1 cellular context compared by ENCODE assay signal in the genomic region with DNA sequence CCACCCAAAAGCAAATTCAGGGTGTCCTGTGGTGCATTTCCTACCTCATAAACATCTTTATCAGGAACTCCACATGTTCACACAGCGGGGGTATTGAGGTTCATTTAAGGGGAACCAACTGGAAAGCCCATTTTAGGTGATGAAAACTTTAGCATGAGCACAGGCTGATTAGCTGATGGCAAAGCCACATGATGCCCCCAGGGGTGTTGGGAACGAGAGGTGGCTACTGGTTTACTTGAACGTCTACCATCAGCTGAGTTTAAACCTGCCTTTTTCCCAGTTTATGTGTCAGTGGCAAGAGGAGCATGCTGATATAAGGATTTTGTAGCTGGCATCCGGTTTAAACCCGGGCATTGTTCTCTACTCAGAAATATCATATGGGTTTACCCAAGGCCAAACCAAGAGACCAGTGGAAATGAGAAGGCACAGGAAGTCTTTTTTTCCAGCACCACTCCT.
TF ChIP-seq lines count a peak whose summit lies in the region.

No MANE protein-coding gene starts in this region.

TF ChIP-seq in K562, 482 proteins besides CTCF, POLR2A, EP300 and RAD21 (continued from another document):
- TF ChIP-seq, protein P1, sequence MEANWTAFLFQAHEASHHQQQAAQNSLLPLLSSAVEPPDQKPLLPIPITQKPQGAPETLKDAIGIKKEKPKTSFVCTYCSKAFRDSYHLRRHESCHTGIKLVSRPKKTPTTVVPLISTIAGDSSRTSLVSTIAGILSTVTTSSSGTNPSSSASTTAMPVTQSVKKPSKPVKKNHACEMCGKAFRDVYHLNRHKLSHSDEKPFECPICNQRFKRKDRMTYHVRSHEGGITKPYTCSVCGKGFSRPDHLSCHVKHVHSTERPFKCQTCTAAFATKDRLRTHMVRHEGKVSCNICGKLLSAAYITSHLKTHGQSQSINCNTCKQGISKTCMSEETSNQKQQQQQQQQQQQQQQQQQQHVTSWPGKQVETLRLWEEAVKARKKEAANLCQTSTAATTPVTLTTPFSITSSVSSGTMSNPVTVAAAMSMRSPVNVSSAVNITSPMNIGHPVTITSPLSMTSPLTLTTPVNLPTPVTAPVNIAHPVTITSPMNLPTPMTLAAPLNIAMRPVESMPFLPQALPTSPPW (CRISPR knock-in tag; IDR thresholded peaks at IDR 0.05): peak; percentile 52
- TF ChIP-seq SMARCE1 (IDR thresholded peaks at IDR 0.05) (peak; percentile 17; the same call in 1 of the 2 replicates), NCOR1 (IDR thresholded peaks at IDR 0.05) (peak; percentile 86), MBD2 (IDR thresholded peaks at IDR 0.05; ENCODE audit: borderline replicate concordance, low read depth) (0 out of 2 replicates have a peak, but pooled peaks have one; percentile 32), HDAC2 (IDR thresholded peaks at IDR 0.05) (no peak), SMARCC2 (IDR thresholded peaks at IDR 0.05; ENCODE audit: low read depth) (no peak), ZNF184 (CRISPR knock-in tag; IDR thresholded peaks at IDR 0.05) (no peak), RBM14 (IDR thresholded peaks at IDR 0.05; ENCODE audit: borderline replicate concordance, insufficient read depth, low read depth, low read length) (no peak), RFX1 (IDR thresholded peaks at IDR 0.05) (no peak), SRF (CRISPR knock-in tag; IDR thresholded peaks at IDR 0.05) (peak in 1 of 2 experiments; percentile 78; a peak in 1 of 4 replicates), ZNF354B (CRISPR knock-in tag; IDR thresholded peaks at IDR 0.05) (no peak), NR3C1 (CRISPR knock-in tag; IDR thresholded peaks at IDR 0.05) (no peak), SIRT6 (IDR thresholded peaks at IDR 0.05; ENCODE audit: low read depth, low read length) (no peak), FOXK2 (conservative IDR thresholded peaks at IDR 0.05 in 1 of 2, IDR thresholded peaks at IDR 0.05 in 1 of 2; ENCODE audit: low read depth in 2 of 2) (peak in 1 of 2 experiments; percentile 31; a peak in 1 of 4 replicates), GTF2E2 (tag; IDR thresholded peaks at IDR 0.05) (no peak), PYGO2 (tag; IDR thresholded peaks at IDR 0.05) (no peak), POLR3G (IDR thresholded peaks at IDR 0.05; ENCODE audit: extremely low read depth, insufficient read length, insufficient replicate concordance) (no peak), ZKSCAN3 (CRISPR knock-in tag; IDR thresholded peaks at IDR 0.05) (no peak)
- TF ChIP-seq, protein P2, sequence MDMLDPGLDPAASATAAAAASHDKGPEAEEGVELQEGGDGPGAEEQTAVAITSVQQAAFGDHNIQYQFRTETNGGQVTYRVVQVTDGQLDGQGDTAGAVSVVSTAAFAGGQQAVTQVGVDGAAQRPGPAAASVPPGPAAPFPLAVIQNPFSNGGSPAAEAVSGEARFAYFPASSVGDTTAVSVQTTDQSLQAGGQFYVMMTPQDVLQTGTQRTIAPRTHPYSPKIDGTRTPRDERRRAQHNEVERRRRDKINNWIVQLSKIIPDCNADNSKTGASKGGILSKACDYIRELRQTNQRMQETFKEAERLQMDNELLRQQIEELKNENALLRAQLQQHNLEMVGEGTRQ (CRISPR knock-in tag; IDR thresholded peaks at IDR 0.05): no peak
- TF ChIP-seq, protein P3, sequence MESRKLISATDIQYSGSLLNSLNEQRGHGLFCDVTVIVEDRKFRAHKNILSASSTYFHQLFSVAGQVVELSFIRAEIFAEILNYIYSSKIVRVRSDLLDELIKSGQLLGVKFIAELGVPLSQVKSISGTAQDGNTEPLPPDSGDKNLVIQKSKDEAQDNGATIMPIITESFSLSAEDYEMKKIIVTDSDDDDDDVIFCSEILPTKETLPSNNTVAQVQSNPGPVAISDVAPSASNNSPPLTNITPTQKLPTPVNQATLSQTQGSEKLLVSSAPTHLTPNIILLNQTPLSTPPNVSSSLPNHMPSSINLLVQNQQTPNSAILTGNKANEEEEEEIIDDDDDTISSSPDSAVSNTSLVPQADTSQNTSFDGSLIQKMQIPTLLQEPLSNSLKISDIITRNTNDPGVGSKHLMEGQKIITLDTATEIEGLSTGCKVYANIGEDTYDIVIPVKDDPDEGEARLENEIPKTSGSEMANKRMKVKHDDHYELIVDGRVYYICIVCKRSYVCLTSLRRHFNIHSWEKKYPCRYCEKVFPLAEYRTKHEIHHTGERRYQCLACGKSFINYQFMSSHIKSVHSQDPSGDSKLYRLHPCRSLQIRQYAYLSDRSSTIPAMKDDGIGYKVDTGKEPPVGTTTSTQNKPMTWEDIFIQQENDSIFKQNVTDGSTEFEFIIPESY (CRISPR knock-in tag; IDR thresholded peaks at IDR 0.05): no peak
- TF ChIP-seq, protein P4, sequence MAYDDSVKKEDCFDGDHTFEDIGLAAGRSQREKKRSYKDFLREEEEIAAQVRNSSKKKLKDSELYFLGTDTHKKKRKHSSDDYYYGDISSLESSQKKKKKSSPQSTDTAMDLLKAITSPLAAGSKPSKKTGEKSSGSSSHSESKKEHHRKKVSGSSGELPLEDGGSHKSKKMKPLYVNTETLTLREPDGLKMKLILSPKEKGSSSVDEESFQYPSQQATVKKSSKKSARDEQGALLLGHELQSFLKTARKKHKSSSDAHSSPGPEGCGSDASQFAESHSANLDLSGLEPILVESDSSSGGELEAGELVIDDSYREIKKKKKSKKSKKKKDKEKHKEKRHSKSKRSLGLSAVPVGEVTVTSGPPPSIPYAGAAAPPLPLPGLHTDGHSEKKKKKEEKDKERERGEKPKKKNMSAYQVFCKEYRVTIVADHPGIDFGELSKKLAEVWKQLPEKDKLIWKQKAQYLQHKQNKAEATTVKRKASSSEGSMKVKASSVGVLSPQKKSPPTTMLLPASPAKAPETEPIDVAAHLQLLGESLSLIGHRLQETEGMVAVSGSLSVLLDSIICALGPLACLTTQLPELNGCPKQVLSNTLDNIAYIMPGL (CRISPR knock-in tag; IDR thresholded peaks at IDR 0.05): no peak
- TF ChIP-seq, protein P5, sequence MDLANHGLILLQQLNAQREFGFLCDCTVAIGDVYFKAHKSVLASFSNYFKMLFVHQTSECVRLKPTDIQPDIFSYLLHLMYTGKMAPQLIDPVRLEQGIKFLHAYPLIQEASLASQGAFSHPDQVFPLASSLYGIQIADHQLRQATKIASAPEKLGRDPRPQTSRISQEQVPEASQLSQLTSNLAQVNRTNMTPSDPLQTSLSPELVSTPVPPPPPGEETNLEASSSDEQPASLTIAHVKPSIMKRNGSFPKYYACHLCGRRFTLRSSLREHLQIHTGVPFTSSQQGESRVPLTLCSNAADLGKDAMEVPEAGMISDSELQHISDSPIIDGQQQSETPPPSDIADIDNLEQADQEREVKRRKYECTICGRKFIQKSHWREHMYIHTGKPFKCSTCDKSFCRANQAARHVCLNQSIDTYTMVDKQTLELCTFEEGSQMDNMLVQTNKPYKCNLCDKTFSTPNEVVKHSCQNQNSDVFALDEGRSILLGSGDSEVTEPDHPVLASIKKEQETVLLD (IDR thresholded peaks at IDR 0.05): 0 out of 2 replicates have a peak, but pooled peaks have one; percentile 39
- TF ChIP-seq, protein P6, sequence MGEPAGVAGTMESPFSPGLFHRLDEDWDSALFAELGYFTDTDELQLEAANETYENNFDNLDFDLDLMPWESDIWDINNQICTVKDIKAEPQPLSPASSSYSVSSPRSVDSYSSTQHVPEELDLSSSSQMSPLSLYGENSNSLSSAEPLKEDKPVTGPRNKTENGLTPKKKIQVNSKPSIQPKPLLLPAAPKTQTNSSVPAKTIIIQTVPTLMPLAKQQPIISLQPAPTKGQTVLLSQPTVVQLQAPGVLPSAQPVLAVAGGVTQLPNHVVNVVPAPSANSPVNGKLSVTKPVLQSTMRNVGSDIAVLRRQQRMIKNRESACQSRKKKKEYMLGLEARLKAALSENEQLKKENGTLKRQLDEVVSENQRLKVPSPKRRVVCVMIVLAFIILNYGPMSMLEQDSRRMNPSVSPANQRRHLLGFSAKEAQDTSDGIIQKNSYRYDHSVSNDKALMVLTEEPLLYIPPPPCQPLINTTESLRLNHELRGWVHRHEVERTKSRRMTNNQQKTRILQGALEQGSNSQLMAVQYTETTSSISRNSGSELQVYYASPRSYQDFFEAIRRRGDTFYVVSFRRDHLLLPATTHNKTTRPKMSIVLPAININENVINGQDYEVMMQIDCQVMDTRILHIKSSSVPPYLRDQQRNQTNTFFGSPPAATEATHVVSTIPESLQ (CRISPR knock-in tag; IDR thresholded peaks at IDR 0.05): no peak
- TF ChIP-seq, protein P7, sequence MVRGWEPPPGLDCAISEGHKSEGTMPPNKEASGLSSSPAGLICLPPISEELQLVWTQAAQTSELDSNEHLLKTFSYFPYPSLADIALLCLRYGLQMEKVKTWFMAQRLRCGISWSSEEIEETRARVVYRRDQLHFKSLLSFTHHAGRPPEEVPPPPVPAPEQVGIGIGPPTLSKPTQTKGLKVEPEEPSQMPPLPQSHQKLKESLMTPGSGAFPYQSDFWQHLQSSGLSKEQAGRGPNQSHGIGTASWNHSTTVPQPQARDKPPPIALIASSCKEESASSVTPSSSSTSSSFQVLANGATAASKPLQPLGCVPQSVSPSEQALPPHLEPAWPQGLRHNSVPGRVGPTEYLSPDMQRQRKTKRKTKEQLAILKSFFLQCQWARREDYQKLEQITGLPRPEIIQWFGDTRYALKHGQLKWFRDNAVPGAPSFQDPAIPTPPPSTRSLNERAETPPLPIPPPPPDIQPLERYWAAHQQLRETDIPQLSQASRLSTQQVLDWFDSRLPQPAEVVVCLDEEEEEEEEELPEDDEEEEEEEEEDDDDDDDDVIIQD (CRISPR knock-in tag; IDR thresholded peaks at IDR 0.05): no peak
